9 cellular contexts compared by ENCODE assay signal in the genomic region with DNA sequence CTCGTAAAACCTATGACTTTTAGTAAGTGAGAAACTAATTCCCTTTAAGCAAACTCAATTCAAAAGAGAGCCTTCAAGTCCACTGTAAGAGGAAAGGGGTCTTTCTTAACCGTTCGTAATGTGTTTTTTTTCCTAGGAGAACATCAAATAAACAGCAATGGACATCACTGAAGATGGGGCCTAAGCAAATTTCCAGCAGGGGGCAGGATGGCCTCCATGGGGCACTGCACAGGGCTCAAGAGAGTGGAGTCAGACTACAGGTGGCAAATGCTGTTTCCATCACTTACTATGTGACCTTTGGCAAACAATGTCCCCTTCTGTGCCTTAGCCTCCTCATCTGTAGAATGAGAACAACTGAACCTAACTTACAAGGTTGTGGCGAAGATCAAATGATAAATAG.
DNase-seq lines count a peak whose midpoint lies in the region; ATAC-seq and TF ChIP-seq lines count a peak whose summit lies in the region.
"Had no signal": no experiment of that assay in that cellular context is flagged by ENCODE, and none has a peak within 500 bp of the region (broad histone marks: within the 10 kb centered on the region; RNA-seq: fewer than 3 reads in every experiment).

No MANE protein-coding gene starts in this region.

- H3K4me1 Mint-ChIP-seq in chondrocyte (ENCODE audit: low read depth) = peaks cover 3% of the 10 kb centered on the region

- in situ Hi-C loops in GM13977 (cut with MboI; ENCODE audit: low pct_unique_long_range_greater_than_20kb, low sequenced_read_pairs, unreplicated experiment) (no loop called here), Panc1 (cut with HindIII; ENCODE audit: low pct_unique_long_range_greater_than_20kb, low sequenced_read_pairs) (no loop called here)

- H3K4me1 ChIP-seq in Panc1 (ENCODE audit: control insufficient read depth, insufficient read depth, low read length) = no peaks in the 10 kb centered on the region

- H3K27me3 Mint-ChIP-seq in chondrocyte (ENCODE audit: low read depth) = no peaks in the 10 kb centered on the region

- TSS peak; percentile 45 for BruUV-seq in Panc1 (replicated peaks; lab: Mats Ljungman, UMichigan)

- no peak overlapping the region for H3K4me3 ChIP-seq in Panc1 (ENCODE audit: low read depth in 2 of 2, low read length in 2 of 2)
- H3K4me3 ChIP-seq: thoracic aorta had no signal

- POLR2A ChIA-PET in Panc1 (lab: Charles Lee) = no interaction called here

- no peaks in the 10 kb centered on the region for H3K36me3 Mint-ChIP-seq in chondrocyte (ENCODE audit: low read depth)

- H3K36me3 ChIP-seq in Panc1 (ENCODE audit: control insufficient read depth, insufficient read depth, low read length) = no peaks in the 10 kb centered on the region
- H3K36me3 ChIP-seq: thoracic aorta had no signal

- ATAC-seq in Panc1 (no peak), GM21619 (IDR thresholded peaks at IDR 0.05; ENCODE audit: unreplicated experiment) (no peak)

- DNase-seq in GM13977 (ENCODE audit: low spot score) (no peak), Panc1 (ENCODE audit: low read depth, low spot score) (no peak), chondrocyte (ENCODE audit: low spot score) (no peak), midbrain (lab: John Stamatoyannopoulos, UW) (no peak), C1 segment of cervical spinal cord (lab: John Stamatoyannopoulos, UW) (no peak), ecto neural progenitor cell (ENCODE audit: low spot score) (no peak)
- DNase-seq in stimulated activated CD4-positive, alpha-beta T cell treated with anti-CD3 and anti-CD28 coated beads, Interleukin-15, amount 100 ng/mL, for 24 hours = peak; percentile 45

- no peaks in the 10 kb centered on the region for H3K27me3 ChIP-seq in Panc1 (ENCODE audit: control insufficient read depth, insufficient read depth, low read length)

- TF ChIP-seq CTCF in GM13977 (IDR thresholded peaks at IDR 0.05; ENCODE audit: extremely low read depth, insufficient read depth, missing control alignments) = peak; percentile 36
- peak; percentile 44; the same call in 1 of the 2 replicates for TF ChIP-seq CTCF in Panc1 (IDR thresholded peaks at IDR 0.05)
- peak; percentile 43 for TF ChIP-seq CTCF in chondrocyte (IDR thresholded peaks at IDR 0.05)

- no peaks in the 10 kb centered on the region for H3K9me3 ChIP-seq in Panc1 (ENCODE audit: control insufficient read depth, insufficient read depth, low read depth, low read length)
- H3K9me3 ChIP-seq: thoracic aorta had no signal

- intact Hi-C loops in Panc1 (cut with micrococcal nuclease; ENCODE audit: unreplicated experiment) = no loop called here

- no peak overlapping the region for H3K27ac ChIP-seq in Panc1 (ENCODE audit: low read length)
- H3K27ac ChIP-seq: thoracic aorta had no signal

- H3K9me3 Mint-ChIP-seq in chondrocyte (ENCODE audit: low read depth) = peaks cover 3% of the 10 kb centered on the region

- CTCF ChIA-PET in Panc1 (lab: Charles Lee) = no interaction called here

- no peak overlapping the region for H3K27ac Mint-ChIP-seq in chondrocyte (ENCODE audit: unreplicated experiment)

- no peak overlapping the region for H3K4me3 Mint-ChIP-seq in chondrocyte (ENCODE audit: unreplicated experiment)
